In the genomic region with DNA sequence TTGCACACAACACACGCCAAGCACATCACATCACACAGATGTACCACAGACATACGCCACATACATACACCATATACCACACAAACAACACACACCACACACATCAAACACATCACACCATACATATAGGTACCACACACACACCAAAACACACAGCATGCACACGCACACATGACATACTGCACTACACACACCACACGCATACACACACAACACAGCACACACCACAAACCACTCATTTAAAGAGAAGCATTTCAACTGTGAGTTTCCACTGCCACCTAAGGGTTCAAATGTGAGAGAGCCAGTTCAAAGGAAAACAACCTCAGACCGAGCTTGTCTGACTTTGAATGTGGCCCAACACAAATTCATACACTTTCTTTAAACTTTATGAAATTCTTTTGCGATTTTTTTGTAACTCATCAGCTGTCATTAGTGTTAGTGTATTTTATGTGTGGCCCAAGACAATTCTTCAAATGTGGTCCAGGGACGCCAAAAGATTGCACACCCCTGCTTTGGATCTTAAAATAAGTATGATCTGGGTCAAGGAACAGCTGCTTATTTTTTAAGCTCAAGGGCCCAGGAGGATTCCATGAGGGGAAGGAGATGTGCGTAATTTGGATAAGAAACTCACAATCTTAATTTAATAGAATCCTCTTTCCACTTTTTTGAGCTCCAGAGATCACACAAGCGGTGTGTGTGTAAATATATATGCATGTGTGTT, we compare ENCODE assay signal across 9 cellular contexts.
DNase-seq lines count a peak whose midpoint lies in the region; ATAC-seq, FAIRE-seq and TF ChIP-seq lines count a peak whose summit lies in the region.
"Had no signal": no experiment of that assay in that cellular context is flagged by ENCODE, and none has a peak within 500 bp of the region (broad histone marks: within the 10 kb centered on the region; RNA-seq: fewer than 3 reads in every experiment).

No MANE protein-coding gene starts in this region.

- no peak overlapping the region for H3K4me3 ChIP-seq in kidney (ENCODE audit: low read length in 2 of 2)
- no peak overlapping the region for H3K4me3 ChIP-seq in HAP-1

- no peak overlapping the region for H3K9ac ChIP-seq in kidney (ENCODE audit: low read length in 2 of 2)

- intact Hi-C loops in CD14-positive monocyte (cut with micrococcal nuclease) = no loop called here
- intact Hi-C loops in kidney (cut with DNase I) = loop anchor here (5.0 kb wide), 1 partner anchor 512 kb away; no protein-coding TSS in a partner anchor

- peaks cover 9% of the 10 kb centered on the region; the same call in 1 of the 2 replicates for H3K27me3 ChIP-seq in HAP-1 (ENCODE audit: low read depth)

- ATAC-seq in HG03045 (IDR thresholded peaks at IDR 0.05; ENCODE audit: unreplicated experiment) = no peak
- ATAC-seq in GM21576 (IDR thresholded peaks at IDR 0.05; ENCODE audit: unreplicated experiment) = no peak
- ATAC-seq in GM18870 (IDR thresholded peaks at IDR 0.05; ENCODE audit: unreplicated experiment) = no peak

- H3K9me3 Mint-ChIP-seq in CD14-positive monocyte = no peaks in the 10 kb centered on the region

- H3K4me1 ChIP-seq in kidney (ENCODE audit: control insufficient read depth in 1 of 2, insufficient read depth in 1 of 2, low read depth in 1 of 2, low read length in 2 of 2) (peaks cover 5% of the 10 kb centered on the region in 2 donors), HAP-1 (no peaks in the 10 kb centered on the region)

- peaks cover 7% of the 10 kb centered on the region for H3K4me1 Mint-ChIP-seq in CD14-positive monocyte

- H3K36me3 ChIP-seq in kidney (ENCODE audit: control insufficient read depth in 1 of 2, insufficient read depth in 2 of 2, low read length in 2 of 2) (no peaks in the 10 kb centered on the region), HAP-1 (replicated peaks) (no peaks in the 10 kb centered on the region)

- DNase-seq in CD14-positive monocyte (ENCODE audit: low spot score) (no peak), LHCN-M2 (ENCODE audit: low read depth) (peak; percentile 18), SW480 (ENCODE audit: low spot score) (peak; percentile 29), kidney (no peak), HAP-1 (ENCODE audit: low spot score in 2 of 2) (no peak)

- peaks cover 14 to 20% (median 16%) of the 10 kb centered on the region in 3 donors for H3K27me3 Mint-ChIP-seq in CD14-positive monocyte (ENCODE audit: low read depth in 3 of 3)

- in situ Hi-C loops in HAP-1 (cut with MboI; ENCODE audit: low sequenced_read_pairs) = no loop called here

- TF ChIP-seq CTCF in CD14-positive monocyte (IDR thresholded peaks at IDR 0.05) = peak; percentile 33
- peak; percentile 51 for TF ChIP-seq CTCF in kidney (IDR thresholded peaks at IDR 0.05; ENCODE audit: borderline replicate concordance, extremely low read depth, insufficient read depth)

- H3K9me3 ChIP-seq in kidney (ENCODE audit: control insufficient read depth in 1 of 2, low read length in 2 of 2) (no peaks in the 10 kb centered on the region), HAP-1 (no peaks in the 10 kb centered on the region)

- no peak overlapping the region for H3K27ac ChIP-seq in kidney (ENCODE audit: low read depth in 2 of 2, low read length in 2 of 2)

- H3K27ac Mint-ChIP-seq in CD14-positive monocyte = no peak overlapping the region

- FAIRE-seq in kidney (lab: Jason Lieb, UNC) = peak; percentile 71
- FAIRE-seq: colon had no signal

- H3K36me3 Mint-ChIP-seq in CD14-positive monocyte = no peaks in the 10 kb centered on the region

- H3K4me3 Mint-ChIP-seq in CD14-positive monocyte = no peak overlapping the region

Comparison
In these comparisons a context has a peak if more than half of its experiments do, and no peak if none do; other contexts are left out.
1. DNase-seq: peak in LHCN-M2 (single experiment) and SW480 (single experiment); none in CD14-positive monocyte (single experiment), kidney (single experiment) and HAP-1 (0 of 2).